12 cellular contexts compared by ENCODE assay signal in the genomic region with DNA sequence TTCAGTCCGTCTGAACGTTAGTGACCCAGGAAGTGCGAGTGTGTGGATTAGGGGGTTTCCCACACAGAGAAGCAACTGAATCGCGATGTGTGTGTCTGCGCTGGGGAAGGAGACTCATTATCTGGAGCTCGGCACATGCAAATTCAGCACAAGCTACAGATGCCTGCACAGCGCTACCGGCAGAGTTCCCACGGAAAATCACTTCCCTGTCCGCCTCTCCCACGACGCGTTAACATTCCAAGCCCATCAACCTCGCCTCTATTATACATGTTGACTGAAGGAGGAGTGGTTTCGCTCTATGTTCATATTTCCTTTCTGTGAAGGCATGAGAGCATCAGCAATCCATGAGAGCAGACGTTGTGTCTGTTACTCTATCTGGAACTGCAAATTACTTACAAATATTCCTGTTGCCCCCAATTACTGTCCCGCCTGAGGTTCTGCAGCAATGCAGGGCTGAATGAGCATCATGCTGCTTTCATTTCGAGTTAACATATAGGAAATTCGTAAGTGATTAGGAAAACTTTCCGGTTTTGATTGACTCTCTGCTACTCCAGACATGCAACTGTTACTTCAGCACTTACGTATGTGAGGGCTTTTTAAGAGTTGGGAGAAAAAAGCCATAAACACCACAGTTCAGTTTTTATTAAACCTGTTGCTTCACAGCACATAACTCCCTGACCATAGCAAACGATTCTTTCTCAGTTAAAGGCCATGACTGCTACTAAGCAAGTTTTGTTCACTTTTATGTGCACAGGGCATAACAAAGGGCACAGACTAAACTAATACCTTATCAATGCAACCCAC. TPM values are rescaled to one million over a fixed set of nuclear protein-coding genes. Genes with fewer than 3 reads are reported as not detected.
DNase-seq lines count a peak whose midpoint lies in the region; ATAC-seq and TF ChIP-seq lines count a peak whose summit lies in the region.
"Had no signal": no experiment of that assay in that cellular context is flagged by ENCODE, and none has a peak within 500 bp of the region (broad histone marks: within the 10 kb centered on the region; RNA-seq: fewer than 3 reads in every experiment).

No MANE protein-coding gene starts in this region.

- TF ChIP-seq CTCF in astrocyte of the cerebellum (IDR thresholded peaks at IDR 0.05; ENCODE audit: low read depth, low read length, missing control alignments) = no peak
- no peak for TF ChIP-seq CTCF in CD14-positive monocyte (IDR thresholded peaks at IDR 0.05)

- in situ Hi-C loops in astrocyte of the cerebellum (cut with HindIII; ENCODE audit: low sequenced_read_pairs) = no loop called here

- H3K4me3 Mint-ChIP-seq in CD14-positive monocyte = no peak overlapping the region
- H3K4me3 Mint-ChIP-seq in activated naive CD4-positive, alpha-beta T cell treated with anti-CD3 and anti-CD28 coated beads for 36 hours = no peak overlapping the region

- DNase-seq in EH (ENCODE audit: low read depth) (peak; percentile 80), astrocyte of the cerebellum (ENCODE audit: low read depth) (peak; percentile 8), iris pigment epithelial cell (ENCODE audit: low read depth) (peak; percentile 58), skeletal muscle cell (ENCODE audit: low read depth) (peak; percentile 17), CD14-positive monocyte (ENCODE audit: low spot score) (no peak), GF-D8 (lab: John Stamatoyannopoulos, UW) (no peak)
- DNase-seq in activated naive CD4-positive, alpha-beta T cell treated with anti-CD3 and anti-CD28 coated beads for 36 hours = no peak
- DNase-seq: DMS79 had no signal

- H3K36me3 Mint-ChIP-seq in CD14-positive monocyte = no peaks in the 10 kb centered on the region
- no peaks in the 10 kb centered on the region for H3K36me3 Mint-ChIP-seq in activated naive CD4-positive, alpha-beta T cell treated with anti-CD3 and anti-CD28 coated beads for 36 hours (ENCODE audit: low read depth)

- intact Hi-C loops in CD14-positive monocyte (cut with micrococcal nuclease) = no loop called here
- intact Hi-C loops in activated naive CD4-positive, alpha-beta T cell treated with anti-CD3 and anti-CD28 coated beads for 36 hours (cut with micrococcal nuclease) = no loop called here

- CTCF ChIA-PET in activated naive CD4-positive, alpha-beta T cell treated with anti-CD3 and anti-CD28 coated beads for 36 hours (lab: Charles Lee) = interaction anchor here (0.6 kb wide), 1 partner anchor 381 kb away, joined by 3 read pairs; no protein-coding TSS in a partner anchor

- H3K27me3 Mint-ChIP-seq in CD14-positive monocyte (ENCODE audit: low read depth in 3 of 3) = peaks cover 5 to 6% (median 5%) of the 10 kb centered on the region in 3 donors
- H3K27me3 Mint-ChIP-seq in activated naive CD4-positive, alpha-beta T cell treated with anti-CD3 and anti-CD28 coated beads for 36 hours (ENCODE audit: low read depth) = peaks cover 3% of the 10 kb centered on the region

- peaks cover 0 to 5% (median 0%) of the 10 kb centered on the region in 7 donors for H3K9me3 Mint-ChIP-seq in CD14-positive monocyte
- no peaks in the 10 kb centered on the region for H3K9me3 Mint-ChIP-seq in activated naive CD4-positive, alpha-beta T cell treated with anti-CD3 and anti-CD28 coated beads for 36 hours
- H3K9me3 Mint-ChIP-seq: activated T-helper 2 cell treated with anti-CD3 and anti-CD28 coated beads, Interferon-gamma antibody, Interleukin-2, Interleukin-4, amounts not matched to agents 10 μg/mL and 5 μg/mL and 100 μg/mL, durations not matched to agents 14 hours and 24 hours and 36 hours had no signal

- H3K4me3 ChIP-seq in astrocyte of the cerebellum (ENCODE audit: low read depth, low read length) = no peak overlapping the region
- H3K4me3 ChIP-seq in skeletal muscle cell (ENCODE audit: low read depth, low read length) = peak overlapping the region; percentile 33

- H3K4me1 Mint-ChIP-seq in CD14-positive monocyte = no peaks in the 10 kb centered on the region
- no peaks in the 10 kb centered on the region for H3K4me1 Mint-ChIP-seq in activated naive CD4-positive, alpha-beta T cell treated with anti-CD3 and anti-CD28 coated beads for 36 hours (ENCODE audit: low read depth)

- H3K27ac Mint-ChIP-seq in CD14-positive monocyte = no peak overlapping the region
- no peak overlapping the region for H3K27ac Mint-ChIP-seq in activated naive CD4-positive, alpha-beta T cell treated with anti-CD3 and anti-CD28 coated beads for 36 hours
- H3K27ac Mint-ChIP-seq: activated T-helper 2 cell treated with anti-CD3 and anti-CD28 coated beads, Interferon-gamma antibody, Interleukin-2, Interleukin-4, amounts not matched to agents 10 μg/mL and 5 μg/mL and 100 μg/mL, durations not matched to agents 14 hours and 24 hours and 36 hours had no signal

- ATAC-seq in HG02884 (IDR thresholded peaks at IDR 0.05; ENCODE audit: unreplicated experiment) = no peak

RNA-seq across cellular contexts. Expression of a gene that starts 15.0 kb away (rescaled TPM):
- polyA plus RNA-seq in CD14-positive monocyte = not detected
- not detected for total RNA-seq in activated naive CD4-positive, alpha-beta T cell treated with anti-CD3 and anti-CD28 coated beads for 36 hours
- total RNA-seq: activated T-helper 2 cell treated with anti-CD3 and anti-CD28 coated beads, Interferon-gamma antibody, Interleukin-2, Interleukin-4, amounts not matched to agents 10 μg/mL and 5 μg/mL and 100 μg/mL, durations not matched to agents 14 hours and 24 hours and 36 hours; endothelial cell of umbilical vein; myocyte had no signal
- polyA plus RNA-seq: endothelial cell of umbilical vein had no signal

Comparison
In these comparisons a context has a peak if more than half of its experiments do, and no peak if none do; other contexts are left out.
1. DNase-seq: peak in EH (single experiment), astrocyte of the cerebellum (single experiment), iris pigment epithelial cell (single experiment) and skeletal muscle cell (single experiment); none in CD14-positive monocyte (single experiment), GF-D8 (single experiment) and activated naive CD4-positive, alpha-beta T cell treated with anti-CD3 and anti-CD28 coated beads for 36 hours (single experiment).